Comparison of ENCODE assay signal across 17 cellular contexts in genomic region chr15:40796508-40796907, GRCh38. TPM values are rescaled to one million over a fixed set of nuclear protein-coding genes. Genes with fewer than 3 reads are reported as not detected.
DNase-seq lines count a peak whose midpoint lies in the region; ATAC-seq, FAIRE-seq and TF ChIP-seq lines count a peak whose summit lies in the region.
"Had no signal": no experiment of that assay in that cellular context is flagged by ENCODE, and none has a peak within 500 bp of the region (broad histone marks: within the 10 kb centered on the region; RNA-seq: fewer than 3 reads in every experiment).

No MANE protein-coding gene starts in this region.

- H3K27ac ChIP-seq in H9 (ENCODE audit: insufficient read length, low read depth, low read length) (no peak overlapping the region), RWPE2 (ENCODE audit: poor library complexity, severe bottlenecking) (peak overlapping the region; percentile 29), H1 (ENCODE audit: low read depth, low read length) (no peak overlapping the region), small intestine (ENCODE audit: low read depth in 1 of 2, low read length in 1 of 2) (peak overlapping the region; percentile 42 to 59)
- H3K27ac ChIP-seq: GM23248 had no signal

- H3K14ac ChIP-seq in H9 (ENCODE audit: insufficient read depth, low read length) (no peak overlapping the region), H1 (ENCODE audit: insufficient read length) (no peak overlapping the region)

- H3K79me2 ChIP-seq in H9 (ENCODE audit: insufficient read depth, low read length) (no peaks in the 10 kb centered on the region), H1 (ENCODE audit: control insufficient read depth in 1 of 2, insufficient read depth in 2 of 2, low read length in 2 of 2) (peaks cover 0 to 14% of the 10 kb centered on the region in 2 experiments; a peak in 2 of 4 replicates)

- H2BK20ac ChIP-seq in H9 (ENCODE audit: low read depth, low read length, poor library complexity, severe bottlenecking) = no peak overlapping the region
- H2BK20ac ChIP-seq in H1 (ENCODE audit: low read length) = no peak overlapping the region

- no peaks in the 10 kb centered on the region for H3K27me3 Mint-ChIP-seq in H9 (ENCODE audit: low read depth)

- H3K4me2 ChIP-seq in H9 (ENCODE audit: insufficient read depth, insufficient read length, low read length) (no peak overlapping the region), H1 (ENCODE audit: insufficient read depth in 1 of 2, low read depth in 2 of 2, low read length in 2 of 2) (0 out of 4 replicates have a peak overlapping the region, but pooled peaks of 1 of the 2 experiments have one; percentile 11)

- CTCF ChIA-PET in H1 (lab: Charles Lee; ENCODE audit: partially characterized antibody) = interaction anchor here (0.6 to 1.5 kb wide), 8 partner anchors 10 to 66 kb away, joined by 3 to 9 read pairs (median 4); partner anchors contain the start of genes DNAJC17 and ZFYVE19

- FAIRE-seq in H1 (lab: Jason Lieb, UNC) = no peak
- no peak for FAIRE-seq in small intestine (lab: Jason Lieb, UNC)

- H3K4me3 Mint-ChIP-seq in H9 = no peak overlapping the region
- H3K4me3 Mint-ChIP-seq: HFFc6 had no signal

- H4K20me1 ChIP-seq in H9 (ENCODE audit: control insufficient read depth, insufficient read depth, insufficient read length) = no peaks in the 10 kb centered on the region
- H4K20me1 ChIP-seq in H1 (replicated peaks in 1 of 2; ENCODE audit: control insufficient read depth in 1 of 2, insufficient read depth in 2 of 2, low read length in 2 of 2) = no peaks in the 10 kb centered on the region

- H3K23ac ChIP-seq in H9 (ENCODE audit: insufficient read length, low read depth, low read length) (no peak overlapping the region), H1 (ENCODE audit: insufficient read length) (no peak overlapping the region)

- H3K79me1 ChIP-seq in H9 (ENCODE audit: insufficient read depth, low read depth, low read length, poor library complexity, severe bottlenecking) (no peaks in the 10 kb centered on the region), H1 (ENCODE audit: low read depth, low read length) (no peaks in the 10 kb centered on the region; the same call in none of the 2 replicates)

- H3T11ph ChIP-seq in H9 (ENCODE audit: low read length) = no peak overlapping the region

- H3K9ac ChIP-seq in H9 (ENCODE audit: extremely low read depth, insufficient read length, low read length) (no peak overlapping the region), H1 (replicated peaks in 1 of 4; ENCODE audit: extremely low read depth in 1 of 4, low read depth in 3 of 4, low read length in 3 of 4) (no peak overlapping the region)
- H3K9ac ChIP-seq: GM23248 had no signal

- H3K18ac ChIP-seq in H9 (ENCODE audit: insufficient read length, low read depth, low read length) (no peak overlapping the region), H1 (ENCODE audit: extremely low read depth, low read length) (no peak overlapping the region)

- peak overlapping the region in 2 of 3 experiments; percentile 37 to 89; a peak in 3 of 7 replicates for H3K27ac Mint-ChIP-seq in H9

- H3K27me3 ChIP-seq in H9 (ENCODE audit: insufficient read depth, low read length) (no peaks in the 10 kb centered on the region), RWPE2 (ENCODE audit: insufficient read depth, poor library complexity, severe bottlenecking) (no peaks in the 10 kb centered on the region), H1 (replicated peaks in 1 of 4; ENCODE audit: control insufficient read depth in 3 of 4, extremely low read depth in 1 of 4, insufficient read depth in 3 of 4, low read length in 3 of 4) (no peaks in the 10 kb centered on the region), small intestine (ENCODE audit: control insufficient read depth in 2 of 2, insufficient read depth in 2 of 2, low read length in 2 of 2) (no peaks in the 10 kb centered on the region)
- H3K27me3 ChIP-seq: BE2C had no signal

- H3K56ac ChIP-seq in H9 (ENCODE audit: insufficient read length, low read depth, low read length) (no peak overlapping the region), H1 (replicated peaks; ENCODE audit: insufficient read length, low read depth, low read length) (no peak overlapping the region)

- no CpG with 5 or more reads among the region's 4 CpGs for WGBS in H9 (ENCODE audit: extremely low coverage, insufficient read length, low lambda C conversion rate)
- WGBS in H1 (ENCODE audit: extremely low coverage in 1 of 2, insufficient coverage in 1 of 2, insufficient read length in 1 of 2, insufficient replicate concordance in 2 of 2, low coverage in 1 of 2, low lambda C conversion rate in 2 of 2, missing lambda C conversion rate in 1 of 2), 2 experiments = 96% methylated on average over 4 of the region's 4 CpGs; no CpG with 5 or more reads in 1 of the 2 experiments
- 92 to 99% (median 97%) methylated on average over 4 of the region's 4 CpGs for WGBS in small intestine, 3 donors

- H3K36me3 ChIP-seq in RWPE2 (ENCODE audit: low read depth) = peaks cover 36% of the 10 kb centered on the region
- H3K36me3 ChIP-seq in H1 (ENCODE audit: control insufficient read depth in 2 of 4, insufficient read depth in 4 of 4, low read length in 3 of 4) = no peaks in the 10 kb centered on the region; a peak in 1 of 8 replicates
- H3K36me3 ChIP-seq in small intestine (ENCODE audit: control insufficient read depth in 2 of 2, insufficient read depth in 2 of 2, low read length in 2 of 2) = no peaks in the 10 kb centered on the region

- no peak for TF ChIP-seq POLR2A in H1 (IDR thresholded peaks at IDR 0.05; ENCODE audit: control extremely low read depth in 1 of 2, low read depth in 2 of 2, low read length in 2 of 2)

- H3K4me1 ChIP-seq in H9 (ENCODE audit: insufficient read depth, low read length) = peaks cover 12% of the 10 kb centered on the region; the same call in 1 of the 2 replicates
- peaks cover 41% of the 10 kb centered on the region for H3K4me1 ChIP-seq in RWPE2 (ENCODE audit: insufficient read depth, poor library complexity, severe bottlenecking)
- H3K4me1 ChIP-seq in H1 (replicated peaks in 1 of 4; ENCODE audit: control insufficient read depth in 3 of 4, insufficient read depth in 4 of 4, low read length in 3 of 4) = peaks cover 2 to 11% (median 9%) of the 10 kb centered on the region in 4 experiments; a peak in 5 of 7 replicates
- peaks cover 4 to 9% of the 10 kb centered on the region in 2 donors for H3K4me1 ChIP-seq in small intestine (ENCODE audit: control insufficient read depth in 2 of 2, insufficient read depth in 1 of 2, low read depth in 1 of 2, low read length in 1 of 2)
- H3K4me1 ChIP-seq: BE2C had no signal

- no peak for DNase-seq in H9
- DNase-seq in RWPE2 (ENCODE audit: low spot score) = no peak
- no peak for DNase-seq in H1 (ENCODE audit: low read depth in 1 of 2, low spot score in 2 of 2)
- DNase-seq in small intestine = no peak
- no peak for DNase-seq in activated gamma-delta T cell treated with Interleukin-2 at 50 U/mL for 16 hours
- DNase-seq in putamen (ENCODE audit: low spot score) = no peak
- no peak for DNase-seq in stimulated activated naive CD8-positive, alpha-beta T cell treated with anti-CD3 and anti-CD28 coated beads, Interleukin-15, Interleukin-2, amounts not matched to agents 100 U/mL and 50 U/mL, for 24 hours
- DNase-seq: BE2C, DMS 273 treated with DMSO at 0.1 percent for 48 hours, GM23248, HFFc6, MM.1S, NCI-H1436 treated with DMSO at 0.1 percent for 48 hours, NCI-H2081, NCI-H510A treated with DMSO at 0.1 percent for 48 hours had no signal

- peaks cover 13 to 21% (median 14%) of the 10 kb centered on the region in 3 experiments; a peak in 5 of 7 replicates for H3K36me3 Mint-ChIP-seq in H9 (ENCODE audit: insufficient read depth in 1 of 3, low read depth in 3 of 3)

- TF ChIP-seq RAD21 in H1 (IDR thresholded peaks at IDR 0.05 in 1 of 2, conservative IDR thresholded peaks at IDR 0.05 in 1 of 2; ENCODE audit: low read depth in 2 of 2, low read length in 2 of 2) = no peak

- no peak for ATAC-seq in RWPE2 (ENCODE audit: low read depth)
- no peak for ATAC-seq in stimulated activated naive CD8-positive, alpha-beta T cell treated with anti-CD3 and anti-CD28 coated beads, Interleukin-15, Interleukin-2, amounts not matched to agents 100 U/mL and 50 U/mL, for 24 hours

- POLR2A ChIA-PET in H1 (lab: Charles Lee; ENCODE audit: partially characterized antibody) = interaction anchor here (1.2 kb wide), 1 partner anchor 8 kb away, joined by 3 read pairs; no protein-coding TSS in a partner anchor

- no peak overlapping the region for H3K4ac ChIP-seq in H9 (ENCODE audit: low read depth, low read length)
- H3K4ac ChIP-seq in H1 (replicated peaks; ENCODE audit: insufficient read length, low read depth, low read length) = no peak overlapping the region

- H2AK5ac ChIP-seq in H9 (ENCODE audit: insufficient read length, low read length) (no peak overlapping the region), H1 (ENCODE audit: low read depth, low read length) (no peak overlapping the region)

- H3K23me2 ChIP-seq in H9 (ENCODE audit: insufficient read length, low read depth, low read length, poor library complexity, severe bottlenecking) = no peaks in the 10 kb centered on the region
- H3K23me2 ChIP-seq in H1 (ENCODE audit: low read depth, low read length) = no peaks in the 10 kb centered on the region; the same call in 1 of the 2 replicates

- TF ChIP-seq EP300 in H1 (IDR thresholded peaks at IDR 0.05; ENCODE audit: borderline replicate concordance in 1 of 2, low read depth in 2 of 2, low read length in 2 of 2) = no peak

- H4K8ac ChIP-seq in H9 (replicated peaks; ENCODE audit: insufficient read length, low read depth, low read length) (no peak overlapping the region), H1 (ENCODE audit: extremely low read depth, insufficient read depth, low read length) (no peak overlapping the region)

- no peak overlapping the region for H4K91ac ChIP-seq in H9 (ENCODE audit: insufficient read length, low read depth, low read length)
- H4K91ac ChIP-seq in H1 (replicated peaks; ENCODE audit: insufficient read length, low read length) = no peak overlapping the region

- no peak overlapping the region for H3K4me3 ChIP-seq in RWPE2 (ENCODE audit: severe bottlenecking)
- H3K4me3 ChIP-seq in H1 (ENCODE audit: extremely low read depth in 1 of 4, insufficient read depth in 2 of 4, low read depth in 3 of 4, low read length in 4 of 4) = no peak overlapping the region
- no peak overlapping the region for H3K4me3 ChIP-seq in small intestine (ENCODE audit: low read depth in 1 of 2, low read length in 2 of 2)
- H3K4me3 ChIP-seq: GM23248 had no signal

- no peaks in the 10 kb centered on the region for H3K9me3 ChIP-seq in H9 (ENCODE audit: control insufficient read depth, low read depth, low read length)
- no peaks in the 10 kb centered on the region for H3K9me3 ChIP-seq in RWPE2 (ENCODE audit: severe bottlenecking)
- H3K9me3 ChIP-seq in H1 (ENCODE audit: insufficient read depth in 2 of 2, low read depth in 1 of 2, low read length in 1 of 2) = no peaks in the 10 kb centered on the region
- H3K9me3 ChIP-seq in small intestine (ENCODE audit: control insufficient read depth, low read depth) = no peaks in the 10 kb centered on the region
- H3K9me3 ChIP-seq: BE2C had no signal

- H2BK12ac ChIP-seq in H9 (ENCODE audit: insufficient read length, low read depth, low read length) = no peak overlapping the region
- 0 out of 2 replicates have a peak overlapping the region, but pooled peaks have one; percentile 68 for H2BK12ac ChIP-seq in H1 (ENCODE audit: low read depth, low read length)

- no peaks in the 10 kb centered on the region for H3K9me3 Mint-ChIP-seq in H9
- H3K9me3 Mint-ChIP-seq: HFFc6 had no signal

- H2BK15ac ChIP-seq in H9 (ENCODE audit: low read depth, low read length) (no peak overlapping the region), H1 (ENCODE audit: low read length) (no peak overlapping the region)

- no peak overlapping the region for H4K5ac ChIP-seq in H9 (ENCODE audit: insufficient read length, low read depth, low read length)
- no peak overlapping the region for H4K5ac ChIP-seq in H1 (ENCODE audit: insufficient read length, low read depth, low read length)

- H2BK5ac ChIP-seq in H9 (ENCODE audit: insufficient read length, low read length) (no peak overlapping the region), H1 (ENCODE audit: low read depth, low read length) (no peak overlapping the region)

- H3K4me1 Mint-ChIP-seq in H9 = peaks cover 32 to 38% of the 10 kb centered on the region in 2 experiments

- H2AFZ ChIP-seq in H9 (ENCODE audit: low read length) (no peak overlapping the region), H1 (ENCODE audit: low read length) (no peak overlapping the region)
- H2AFZ ChIP-seq: GM23248 had no signal

- TF ChIP-seq CTCF in H9 (conservative IDR thresholded peaks at IDR 0.05) (no peak), RWPE2 (IDR thresholded peaks at IDR 0.05; ENCODE audit: poor library complexity, severe bottlenecking) (no peak), H1 (IDR thresholded peaks at IDR 0.05; ENCODE audit: control extremely low read depth in 1 of 3, insufficient read depth in 1 of 3, low read depth in 1 of 3, low read length in 3 of 3) (no peak)

- H2BK120ac ChIP-seq in H9 (ENCODE audit: low read depth, low read length, poor library complexity, severe bottlenecking) = no peak overlapping the region
- H2BK120ac ChIP-seq in H1 (replicated peaks; ENCODE audit: low read depth, low read length) = peak overlapping the region; percentile 59

RNA-seq across cellular contexts. Expression of gene ZFYVE19, which starts 10.4 kb away (rescaled TPM):
- 10.7 and 11.3 TPM in 2 replicates for total RNA-seq in H9 (2021)
- 10.7 and 11.2 TPM in 2 replicates for total RNA-seq in H1 (2021; fragmentation: NEBNext Ultra II Directional; extraction: Animal tissue kit (Norgen Biotek cat#: 25700))
- polyA plus RNA-seq in H1 (2011; rRNA removed) (21.8 and 23.7 TPM in 2 replicates), small intestine (10 to 100 TPM; 28.8 to 94.6 (median 59.4) TPM)
- polyA plus RNA-seq in H1 (2011; cell fraction: cytosol; rRNA removed) = 29.4 TPM
- polyA plus RNA-seq in H1 (2011; cell fraction: nucleus; rRNA removed) = 40.8 TPM
- 11.4 to 14.9 TPM (median 14.1 TPM) in 4 replicates for polyA plus RNA-seq in H1 (2012, experiment 1 of 2)
- 15.7 TPM for polyA plus RNA-seq in H1 (2012, experiment 2 of 2)
- 8.8 TPM for polyA plus RNA-seq in H1 (2013, experiment 1 of 2)
- polyA plus RNA-seq in H1 (2013, experiment 2 of 2) = 7.9 TPM
- polyA minus RNA-seq in H1 (2011; rRNA and poly(A)+ RNA removed) = 15.7 and 27.7 TPM in 2 replicates
- polyA minus RNA-seq in H1 (2011; cell fraction: cytosol; rRNA and poly(A)+ RNA removed) = 11.6 TPM
- polyA minus RNA-seq in H1 (2011; cell fraction: nucleus; rRNA and poly(A)+ RNA removed) = 13.3 TPM

RNA-seq across cellular contexts. Expression of gene DNAJC17, which starts 10.8 kb away (rescaled TPM):
- 38.3 and 44.4 TPM in 2 replicates for total RNA-seq in H9 (2021)
- 39.5 and 43.8 TPM in 2 replicates for total RNA-seq in H1 (2021; fragmentation: NEBNext Ultra II Directional; extraction: Animal tissue kit (Norgen Biotek cat#: 25700))
- 45.4 and 47.2 TPM in 2 replicates for polyA plus RNA-seq in H1 (2011; rRNA removed)
- 58.5 TPM for polyA plus RNA-seq in H1 (2011; cell fraction: cytosol; rRNA removed)
- 40.6 TPM for polyA plus RNA-seq in H1 (2011; cell fraction: nucleus; rRNA removed)
- 46.9 to 61.4 TPM (median 54.1 TPM) in 4 replicates for polyA plus RNA-seq in H1 (2012, experiment 1 of 2)
- 25.1 TPM for polyA plus RNA-seq in H1 (2012, experiment 2 of 2)
- polyA plus RNA-seq in H1 (2013, experiment 1 of 2) = 57.1 TPM
- polyA plus RNA-seq in H1 (2013, experiment 2 of 2) = 51.5 TPM
- 26.1 and 28.2 TPM in 2 replicates for polyA minus RNA-seq in H1 (2011; rRNA and poly(A)+ RNA removed)
- polyA minus RNA-seq in H1 (2011; cell fraction: cytosol; rRNA and poly(A)+ RNA removed) = 26.9 TPM
- polyA minus RNA-seq in H1 (2011; cell fraction: nucleus; rRNA and poly(A)+ RNA removed) = 10.4 TPM
- 10 to 100 TPM; 54.5 to 95.9 (median 63.8) TPM for polyA plus RNA-seq in small intestine

RNA-seq across cellular contexts. Expression of gene C15orf62, which starts 26.7 kb away (rescaled TPM):
- total RNA-seq in H9 (2021) = 0.44 and 0.70 TPM in 2 replicates
- total RNA-seq in H1 (2021; fragmentation: NEBNext Ultra II Directional; extraction: Animal tissue kit (Norgen Biotek cat#: 25700)) = 0.56 and 0.57 TPM in 2 replicates
- polyA plus RNA-seq in H1 (2011; rRNA removed) = 0.06 and 0.19 TPM in 2 replicates
- polyA plus RNA-seq in H1 (2011; cell fraction: cytosol; rRNA removed) = 0.09 TPM
- polyA plus RNA-seq in H1 (2011; cell fraction: nucleus; rRNA removed) = 0.19 TPM
- polyA plus RNA-seq in H1 (2012, experiment 1 of 2) = 0.75 to 1.7 TPM (median 1.1 TPM) in 4 replicates
- polyA plus RNA-seq in H1 (2012, experiment 2 of 2) = 0.87 TPM
- 0.20 TPM for polyA plus RNA-seq in H1 (2013, experiment 1 of 2)
- polyA plus RNA-seq in H1 (2013, experiment 2 of 2) = 0.24 TPM
- polyA minus RNA-seq in H1 (2011; rRNA and poly(A)+ RNA removed) = 0.13 TPM in 1 of 2 replicates, not detected in the other
- polyA minus RNA-seq in H1 (2011; cell fraction: cytosol; rRNA and poly(A)+ RNA removed) = not detected
- polyA minus RNA-seq in H1 (2011; cell fraction: nucleus; rRNA and poly(A)+ RNA removed) = 0.80 TPM
- under 1 TPM in 2 of 3 donors, not detected in 1; 0.88 to 0.89 TPM for polyA plus RNA-seq in small intestine
- total RNA-seq: GM23248 had no signal

RNA-seq across cellular contexts. Expression of gene PPP1R14D, which starts 32.0 kb away (rescaled TPM):
- total RNA-seq in H9 (2021) = not detected in 2 replicates
- total RNA-seq in H1 (2021; fragmentation: NEBNext Ultra II Directional; extraction: Animal tissue kit (Norgen Biotek cat#: 25700)) = not detected in 2 replicates
- polyA plus RNA-seq in H1 (2011; rRNA removed) (not detected in 2 replicates), small intestine (100 to 1,000 TPM; 104 to 348 (median 348) TPM)
- polyA plus RNA-seq in H1 (2011; cell fraction: cytosol; rRNA removed) = not detected
- polyA plus RNA-seq in H1 (2011; cell fraction: nucleus; rRNA removed) = not detected
- polyA plus RNA-seq in H1 (2012, experiment 1 of 2) = not detected in 4 replicates
- polyA plus RNA-seq in H1 (2012, experiment 2 of 2) = not detected
- polyA plus RNA-seq in H1 (2013, experiment 1 of 2) = not detected
- not detected for polyA plus RNA-seq in H1 (2013, experiment 2 of 2)
- not detected in 2 replicates for polyA minus RNA-seq in H1 (2011; rRNA and poly(A)+ RNA removed)
- not detected for polyA minus RNA-seq in H1 (2011; cell fraction: cytosol; rRNA and poly(A)+ RNA removed)
- polyA minus RNA-seq in H1 (2011; cell fraction: nucleus; rRNA and poly(A)+ RNA removed) = not detected
- total RNA-seq: Daoy, GM23248, HFFc6 had no signal
- polyA plus RNA-seq: AG04450, GM23248 had no signal

RNA-seq across cellular contexts. Expression of gene GCHFR, which starts 32.6 kb away (rescaled TPM):
- total RNA-seq in H9 (2021) = 33.0 and 37.0 TPM in 2 replicates
- total RNA-seq in H1 (2021; fragmentation: NEBNext Ultra II Directional; extraction: Animal tissue kit (Norgen Biotek cat#: 25700)) = 22.7 and 25.9 TPM in 2 replicates
- polyA plus RNA-seq in H1 (2011; rRNA removed) (81.5 and 102 TPM in 2 replicates), small intestine (100 to 1,000 TPM in 2 of 3 donors, 10 to 100 TPM in 1; 96.7 to 150 (median 145) TPM)
- 59.2 TPM for polyA plus RNA-seq in H1 (2011; cell fraction: cytosol; rRNA removed)
- polyA plus RNA-seq in H1 (2011; cell fraction: nucleus; rRNA removed) = 56.4 TPM
- 21.1 to 35.2 TPM (median 30.6 TPM) in 4 replicates for polyA plus RNA-seq in H1 (2012, experiment 1 of 2)
- polyA plus RNA-seq in H1 (2012, experiment 2 of 2) = 35.5 TPM
- polyA plus RNA-seq in H1 (2013, experiment 1 of 2) = 29.6 TPM
- polyA plus RNA-seq in H1 (2013, experiment 2 of 2) = 28.9 TPM
- 8.3 and 8.8 TPM in 2 replicates for polyA minus RNA-seq in H1 (2011; rRNA and poly(A)+ RNA removed)
- polyA minus RNA-seq in H1 (2011; cell fraction: cytosol; rRNA and poly(A)+ RNA removed) = 14.4 TPM
- polyA minus RNA-seq in H1 (2011; cell fraction: nucleus; rRNA and poly(A)+ RNA removed) = 17.8 TPM

Comparison
In these comparisons a context has a peak if more than half of its experiments do, and no peak if none do; other contexts are left out.
1. H3K27ac ChIP-seq: peak in RWPE2 (single experiment) and small intestine (2 of 2); none in H9 (single experiment) and H1 (single experiment).